15 cellular contexts compared by ENCODE assay signal in genomic region chr10:18332484-18332883, GRCh38.
"Had no signal": no experiment of that assay in that cellular context is flagged by ENCODE, and none has a peak within 500 bp of the region (broad histone marks: within the 10 kb centered on the region; RNA-seq: fewer than 3 reads in every experiment).

No MANE protein-coding gene starts in this region.

- FAIRE-seq: endometrium had no signal

- H3K9me3 ChIP-seq: lower lobe of right lung, testis, tibial nerve, upper lobe of right lung, vagina had no signal

- H3K4me3 ChIP-seq: lower lobe of right lung, testis, tibial nerve, upper lobe of right lung, vagina had no signal

- H3K27ac ChIP-seq: lower lobe of right lung, testis, tibial nerve, upper lobe of right lung, vagina had no signal

- ATAC-seq: esophagus mucosa; left colon; lower lobe of right lung; natural killer cell; stimulated activated effector memory CD8-positive, alpha-beta T cell treated with anti-CD3 and anti-CD28 coated beads, Interleukin-12 subunit alpha, Interleukin-12 subunit beta, amount 100 ng/mL, for 72 hours; upper lobe of right lung had no signal

- H3K36me3 ChIP-seq: lower lobe of right lung, tibial nerve, upper lobe of right lung, vagina had no signal

- H3K4me1 ChIP-seq: lower lobe of right lung, testis, upper lobe of right lung, vagina had no signal

- DNase-seq: effector memory CD4-positive, alpha-beta T cell; hippocampal formation; left colon; lower lobe of right lung; natural killer cell; posterior cingulate gyrus; stimulated activated CD4-positive, alpha-beta T cell treated with anti-CD3 and anti-CD28 coated beads, Interleukin-4, amount 100 ng/mL, for 1 hour; stimulated activated CD8-positive, alpha-beta memory T cell treated with anti-CD3 and anti-CD28 coated beads, Interleukin-4, amount 100 ng/mL, for 48 hours; testis; upper lobe of right lung had no signal

- H3K27me3 ChIP-seq: testis, tibial nerve, upper lobe of right lung, vagina had no signal
